Comparison of ENCODE assay signal across 19 cellular contexts in genomic region chr1:245428681-245429080, GRCh38.
A peak's percentile ranks its signal among the peaks of the same experiment; 100 is the strongest.
DNase-seq lines count a peak whose midpoint lies in the region; ATAC-seq and TF ChIP-seq lines count a peak whose summit lies in the region.
"Had no signal": no experiment of that assay in that cellular context is flagged by ENCODE, and none has a peak within 500 bp of the region (broad histone marks: within the 10 kb centered on the region; RNA-seq: fewer than 3 reads in every experiment).

No MANE protein-coding gene starts in this region.

- intact Hi-C loops in posterior cingulate gyrus (cut with DNase I): no loop called here

- TF ChIP-seq CTCF in mesothelial cell of epicardium (IDR thresholded peaks at IDR 0.05; ENCODE audit: unreplicated experiment) (no peak), neural crest cell (conservative IDR thresholded peaks at IDR 0.05) (no peak)

- peaks cover 11% of the 10 kb centered on the region for H3K36me3 Mint-ChIP-seq in mesothelial cell of epicardium
- peaks cover 4% of the 10 kb centered on the region for H3K36me3 Mint-ChIP-seq in neural crest cell (ENCODE audit: low read depth)
- H3K36me3 Mint-ChIP-seq: CD14-positive monocyte; CD8-positive, alpha-beta memory T cell had no signal

- DNase-seq in EH (ENCODE audit: low read depth) (peak; percentile 7), NCI-H69 (lab: John Stamatoyannopoulos, UW) (peak; percentile 29), mesothelial cell of epicardium (ENCODE audit: low spot score in 2 of 2, unreplicated experiment in 2 of 2) (no peak), neural crest cell (ENCODE audit: low read depth, low spot score) (no peak), posterior cingulate gyrus (no peak), COR-L47 (lab: John Stamatoyannopoulos, UW) (no peak)
- DNase-seq: AML-193; BE2C; Calu3; CD4-positive, alpha-beta T cell; CD8-positive, alpha-beta memory T cell; DMS53; DMS79 treated with DMSO at 0.1 percent for 48 hours; GM23248; H7; HCEC 1CT had no signal

- ATAC-seq in HG02970 (IDR thresholded peaks at IDR 0.05; ENCODE audit: low FRiP score, unreplicated experiment): no peak
- ATAC-seq: GM12878 had no signal

- H3K27ac Mint-ChIP-seq in mesothelial cell of epicardium (peak overlapping the region; percentile 49), neural crest cell (ENCODE audit: unreplicated experiment) (peak overlapping the region; percentile 22)
- H3K27ac Mint-ChIP-seq: CD14-positive monocyte; CD4-positive, alpha-beta T cell; CD8-positive, alpha-beta memory T cell had no signal

- peaks cover 13% of the 10 kb centered on the region for H3K4me1 Mint-ChIP-seq in mesothelial cell of epicardium
- peaks cover 14% of the 10 kb centered on the region for H3K4me1 Mint-ChIP-seq in neural crest cell
- H3K4me1 Mint-ChIP-seq: CD8-positive, alpha-beta memory T cell had no signal

- H3K27me3 Mint-ChIP-seq in mesothelial cell of epicardium (ENCODE audit: low read depth) (no peaks in the 10 kb centered on the region), neural crest cell (ENCODE audit: low read depth) (no peaks in the 10 kb centered on the region)
- H3K27me3 Mint-ChIP-seq: CD4-positive, alpha-beta T cell had no signal

- H3K9me3 Mint-ChIP-seq in mesothelial cell of epicardium (peaks cover 5% of the 10 kb centered on the region), neural crest cell (peaks cover 6% of the 10 kb centered on the region)
- H3K9me3 Mint-ChIP-seq: CD4-positive, alpha-beta T cell had no signal

- H3K4me3 Mint-ChIP-seq in mesothelial cell of epicardium: no peak overlapping the region
- H3K4me3 Mint-ChIP-seq in neural crest cell: no peak overlapping the region
- H3K4me3 Mint-ChIP-seq: CD14-positive monocyte; CD4-positive, alpha-beta T cell; CD8-positive, alpha-beta memory T cell had no signal

Comparison
In these comparisons a context has a peak if more than half of its experiments do, and no peak if none do; other contexts are left out.
1. DNase-seq: peak in EH (single experiment) and NCI-H69 (single experiment); none in mesothelial cell of epicardium (0 of 2), neural crest cell (single experiment), posterior cingulate gyrus (0 of 10) and COR-L47 (single experiment).